Comparison of ENCODE assay signal across 12 cellular contexts in the genomic region with DNA sequence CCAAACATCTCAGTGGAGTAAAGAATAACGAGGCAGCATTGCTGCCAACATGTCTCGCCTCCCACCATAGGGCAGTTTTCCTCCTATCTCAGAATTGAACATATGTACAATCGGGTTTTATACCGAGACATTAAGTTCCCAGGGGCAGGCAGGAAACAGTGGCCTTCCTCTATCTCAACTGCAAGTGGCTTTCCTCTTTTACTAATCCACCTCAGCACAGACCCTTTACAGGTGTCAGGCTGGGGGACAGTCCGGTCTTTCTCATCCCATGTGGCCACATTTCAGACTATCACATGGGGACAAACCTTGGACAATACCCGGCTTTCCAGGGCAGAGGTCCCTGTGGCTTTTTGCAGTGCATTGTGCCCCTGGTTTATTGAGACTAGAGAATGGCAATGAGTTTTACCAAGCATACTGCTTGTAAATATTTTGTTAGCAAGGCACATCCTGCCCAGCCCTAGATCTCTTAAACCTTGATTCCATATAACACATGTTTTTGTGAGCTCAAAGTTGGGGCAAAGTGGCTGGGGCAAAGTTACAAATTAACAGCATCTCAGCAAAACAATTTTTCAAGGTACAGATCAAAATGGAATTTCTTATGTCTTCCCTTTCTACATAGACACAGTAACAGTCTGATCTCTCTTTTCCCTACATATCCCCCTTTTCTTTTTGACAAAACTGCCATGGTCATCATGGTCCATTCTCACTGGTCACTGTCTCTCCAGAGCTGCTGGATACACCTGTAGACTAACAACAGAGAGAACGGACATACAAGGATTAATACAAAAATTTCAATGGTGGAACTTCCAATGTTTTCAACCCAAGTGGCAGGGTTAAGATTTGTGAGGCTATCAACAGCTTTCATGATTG. TPM values are rescaled to one million over a fixed set of nuclear protein-coding genes. Genes with fewer than 3 reads are reported as not detected.
DNase-seq lines count a peak whose midpoint lies in the region; ATAC-seq and TF ChIP-seq lines count a peak whose summit lies in the region.
"Not testable (repeated sequence)": the region's sequence is repeated elsewhere in the genome, so short reads cannot be mapped to it uniquely, and the experiment has no call there.
"Had no signal": no experiment of that assay in that cellular context is flagged by ENCODE, and none has a peak within 500 bp of the region (broad histone marks: within the 10 kb centered on the region; RNA-seq: fewer than 3 reads in every experiment).

No MANE protein-coding gene starts in this region.

- H4K20me1 ChIP-seq in PC-3 (ENCODE audit: low read length): not testable (repeated sequence)

- H3K9me3 ChIP-seq in PC-3 (ENCODE audit: low read length) (peaks cover 48% of the 10 kb centered on the region), iPS-20b (ENCODE audit: insufficient read depth, low read depth, low read length) (peaks cover 62% of the 10 kb centered on the region)
- H3K9me3 ChIP-seq in sigmoid colon: not testable (repeated sequence)

- not testable (repeated sequence) for H3K4me2 ChIP-seq in PC-3 (ENCODE audit: low read length)

- 46 to 47% methylated on average over 7 of the region's 7 CpGs for WGBS in sigmoid colon, 2 donors

- POLR2A ChIA-PET in PC-3 (lab: Charles Lee; ENCODE audit: unreplicated experiment): not testable (repeated sequence)

- H3K4me3 Mint-ChIP-seq in activated naive CD4-positive, alpha-beta T cell treated with anti-CD3 and anti-CD28 coated beads, Interleukin-2, amount 10 ng/mL, durations not matched to agents 7 days and 5 days; natural killer cell: not testable (repeated sequence)

- BruUV-seq in PC-3 (replicated peaks; lab: Mats Ljungman, UMichigan): not testable (repeated sequence)

- not testable (repeated sequence) for TF ChIP-seq POLR2A in sigmoid colon (IDR thresholded peaks at IDR 0.05)

- not testable (repeated sequence) for ATAC-seq in PC-3, natural killer cell

- not testable (repeated sequence) for H3K9me2 ChIP-seq in PC-3 (replicated peaks; ENCODE audit: low read length)

- not testable (repeated sequence) for TF ChIP-seq CTCF in PC-3 (conservative IDR thresholded peaks at IDR 0.05; ENCODE audit: low read depth, low read length); coronary artery (IDR thresholded peaks at IDR 0.05); natural killer cell (IDR thresholded peaks at IDR 0.05)
- peak in 1 of 4 experiments; percentile 4 for TF ChIP-seq CTCF in sigmoid colon (IDR thresholded peaks at IDR 0.05)

- not testable (repeated sequence) for H3K4me1 ChIP-seq in PC-3 (ENCODE audit: insufficient read depth, low read length); iPS-20b (ENCODE audit: insufficient read depth, low read length); sigmoid colon

- not testable (repeated sequence) for H3K36me3 Mint-ChIP-seq in activated naive CD4-positive, alpha-beta T cell treated with anti-CD3 and anti-CD28 coated beads, Interleukin-2, amount 10 ng/mL, durations not matched to agents 7 days and 5 days; natural killer cell

- H3K9ac ChIP-seq in PC-3 (ENCODE audit: low read length); iPS-20b (ENCODE audit: low read depth, low read length): not testable (repeated sequence)

- not testable (repeated sequence) for H2AFZ ChIP-seq in PC-3 (ENCODE audit: low read length)

- not testable (repeated sequence) for H3K36me3 ChIP-seq in PC-3 (ENCODE audit: low read depth, low read length); iPS-20b (ENCODE audit: insufficient read depth, low read depth, low read length); sigmoid colon

- not testable (repeated sequence) for H3K9me3 Mint-ChIP-seq in activated naive CD4-positive, alpha-beta T cell treated with anti-CD3 and anti-CD28 coated beads, Interleukin-2, amount 10 ng/mL, durations not matched to agents 7 days and 5 days; natural killer cell

- not testable (repeated sequence) for H3K4me3 ChIP-seq in PC-3 (ENCODE audit: low read length); coronary artery; sigmoid colon
- H3K4me3 ChIP-seq in iPS-20b (ENCODE audit: low read length): peak overlapping the region; percentile 30; the same call in 1 of the 2 replicates

- not testable (repeated sequence) for H3K27ac ChIP-seq in PC-3 (ENCODE audit: low read length); coronary artery; iPS-20b (ENCODE audit: low read length); sigmoid colon

- CTCF ChIA-PET in PC-3 (lab: Charles Lee); activated naive CD4-positive, alpha-beta T cell treated with anti-CD3 and anti-CD28 coated beads, Interleukin-2, amount 10 ng/mL, durations not matched to agents 7 days and 5 days (lab: Charles Lee): not testable (repeated sequence)

- not testable (repeated sequence) for H3K27ac Mint-ChIP-seq in activated naive CD4-positive, alpha-beta T cell treated with anti-CD3 and anti-CD28 coated beads, Interleukin-2, amount 10 ng/mL, durations not matched to agents 7 days and 5 days; natural killer cell

- H3K79me2 ChIP-seq in PC-3 (ENCODE audit: low read length): not testable (repeated sequence)

- DNase-seq in HCEC 1CT (peak; percentile 0), PC-3 (peak; percentile 1), coronary artery (ENCODE audit: low spot score) (peak; percentile 74), natural killer cell (peak; percentile 15), sigmoid colon (peak; percentile 66), ureter (ENCODE audit: low spot score) (peak; percentile 41)
- peak; percentile 18 for DNase-seq in activated naive CD4-positive, alpha-beta T cell treated with anti-CD3 and anti-CD28 coated beads, Interleukin-2, amount 10 ng/mL, durations not matched to agents 7 days and 5 days

- intact Hi-C loops in PC-3 (cut with micrococcal nuclease); natural killer cell (cut with micrococcal nuclease); sigmoid colon (cut with DNase I): not testable (repeated sequence)

- not testable (repeated sequence) for H3F3A ChIP-seq in PC-3 (ENCODE audit: low read length, unreplicated experiment)

- H3K4me1 Mint-ChIP-seq in activated naive CD4-positive, alpha-beta T cell treated with anti-CD3 and anti-CD28 coated beads, Interleukin-2, amount 10 ng/mL, durations not matched to agents 7 days and 5 days; natural killer cell: not testable (repeated sequence)

- not testable (repeated sequence) for H3K27me3 ChIP-seq in PC-3 (ENCODE audit: low read length); iPS-20b (ENCODE audit: insufficient read depth, low read length); sigmoid colon

- TF ChIP-seq EP300 in sigmoid colon (IDR thresholded peaks at IDR 0.05): not testable (repeated sequence)

- H3K27me3 Mint-ChIP-seq in activated naive CD4-positive, alpha-beta T cell treated with anti-CD3 and anti-CD28 coated beads, Interleukin-2, amount 10 ng/mL, durations not matched to agents 7 days and 5 days; natural killer cell (ENCODE audit: low read depth in 2 of 2): not testable (repeated sequence)

RNA-seq across cellular contexts. Expression of a gene that starts 42.5 kb away (rescaled TPM):
- total RNA-seq in PC-3 (2014; rRNA removed): not detected in 2 replicates
- total RNA-seq in natural killer cell: not detected
- total RNA-seq in sigmoid colon: not detected
- polyA plus RNA-seq in sigmoid colon: not detected
- 0.26 TPM for total RNA-seq in ureter
- total RNA-seq: CD4-positive, alpha-beta memory T cell; IMR-90 had no signal
- polyA plus RNA-seq: AG04450; BJ; CD4-positive, alpha-beta memory T cell; IMR-90 had no signal

Comparison
In these comparisons a context has a peak if more than half of its experiments do, and no peak if none do; other contexts are left out.
1. DNase-seq: peak in every context shown above with its lines; median percentile 74 in coronary artery; 66 in sigmoid colon; 41 in ureter; 18 in activated naive CD4-positive, alpha-beta T cell treated with anti-CD3 and anti-CD28 coated beads, Interleukin-2, amount 10 ng/mL, durations not matched to agents 7 days and 5 days; 15 in natural killer cell; 1 in PC-3; 0 in HCEC 1CT.